ENCODE assay signal across 20 cellular contexts in genomic region chr17:45848868-45849535, GRCh38. TPM values are rescaled to one million over a fixed set of nuclear protein-coding genes. Genes with fewer than 3 reads are reported as not detected.
DNase-seq lines count a peak whose midpoint lies in the region; ATAC-seq and TF ChIP-seq lines count a peak whose summit lies in the region.
"Had no signal": no experiment of that assay in that cellular context is flagged by ENCODE, and none has a peak within 500 bp of the region (broad histone marks: within the 10 kb centered on the region; RNA-seq: fewer than 3 reads in every experiment).

No MANE protein-coding gene starts in this region.

- no peak overlapping the region for H3K4ac ChIP-seq in neuronal stem cell (ENCODE audit: low read length)

- no peak overlapping the region for H2BK15ac ChIP-seq in neuronal stem cell (ENCODE audit: low read length)

- H3K4me2 ChIP-seq in neuronal stem cell (ENCODE audit: insufficient read depth, low read length, poor library complexity, severe bottlenecking), result no peak overlapping the region

- H3K9ac ChIP-seq in neuronal stem cell (ENCODE audit: low read depth, low read length, poor library complexity), result peak overlapping the region; percentile 7

- TF ChIP-seq POLR2A in adrenal gland (IDR thresholded peaks at IDR 0.05) (no peak), breast epithelium (IDR thresholded peaks at IDR 0.05) (no peak)

- no peak overlapping the region for H3K27ac Mint-ChIP-seq in activated CD8-positive, alpha-beta T cell treated with anti-CD3 and anti-CD28 coated beads for 36 hours
- H3K27ac Mint-ChIP-seq: activated T-helper 17 cell treated with anti-CD3 and anti-CD28 coated beads, Interleukin-2, amount 50 U/mL, for 72 hours; naive thymus-derived CD4-positive, alpha-beta T cell; T-helper 1 cell treated with Interleukin-12 subunit alpha and Interleukin-12 subunit beta and Interleukin-4 antibody, amounts not matched to agents 30 μg/mL and 1 μg/mL, for 36 hours had no signal

- H3K4me3 Mint-ChIP-seq in activated CD8-positive, alpha-beta T cell treated with anti-CD3 and anti-CD28 coated beads for 36 hours, result no peak overlapping the region
- H3K4me3 Mint-ChIP-seq: activated T-helper 17 cell treated with anti-CD3 and anti-CD28 coated beads, Interleukin-2, amount 50 U/mL, for 72 hours; CD4-positive, CD25-positive, alpha-beta regulatory T cell; naive thymus-derived CD4-positive, alpha-beta T cell; T-helper 1 cell treated with Interleukin-12 subunit alpha and Interleukin-12 subunit beta and Interleukin-4 antibody, amounts not matched to agents 30 μg/mL and 1 μg/mL, for 36 hours had no signal

- H3K79me1 ChIP-seq in neuronal stem cell (ENCODE audit: low read depth, low read length), result no peaks in the 10 kb centered on the region

- H4K8ac ChIP-seq in neuronal stem cell (ENCODE audit: low read depth, low read length), result no peak overlapping the region

- peaks cover 5% of the 10 kb centered on the region for H3K4me1 Mint-ChIP-seq in activated CD8-positive, alpha-beta T cell treated with anti-CD3 and anti-CD28 coated beads for 36 hours (ENCODE audit: low read depth)

- H3K27ac ChIP-seq in neuronal stem cell (replicated peaks; ENCODE audit: low read length) (no peak overlapping the region), adrenal gland (no peak overlapping the region), breast epithelium (no peak overlapping the region)
- H3K27ac ChIP-seq: RWPE1, stomach had no signal

- CTCF ChIA-PET in activated CD8-positive, alpha-beta T cell treated with anti-CD3 and anti-CD28 coated beads for 36 hours (lab: Charles Lee), result interaction anchor here (1.3 to 1.5 kb wide), 2 partner anchors 17 to 76 kb away, joined by 3 read pairs; no protein-coding TSS in a partner anchor

- H3K4me3 ChIP-seq in neuronal stem cell (ENCODE audit: low read length in 2 of 2), result no peak overlapping the region
- no peak overlapping the region for H3K4me3 ChIP-seq in adrenal gland
- H3K4me3 ChIP-seq in breast epithelium, result no peak overlapping the region
- H3K4me3 ChIP-seq: lung, stomach had no signal

- H3K4me1 ChIP-seq in neuronal stem cell (ENCODE audit: control insufficient read depth in 2 of 2, insufficient read depth in 1 of 2, low read depth in 1 of 2, low read length in 2 of 2), result no peaks in the 10 kb centered on the region
- H3K4me1 ChIP-seq in adrenal gland (replicated peaks in 1 of 2), result no peaks in the 10 kb centered on the region
- H3K4me1 ChIP-seq in breast epithelium, result no peaks in the 10 kb centered on the region

- H2BK5ac ChIP-seq in neuronal stem cell (ENCODE audit: low read length), result no peak overlapping the region

- peaks cover 11% of the 10 kb centered on the region for H3K27me3 Mint-ChIP-seq in activated CD8-positive, alpha-beta T cell treated with anti-CD3 and anti-CD28 coated beads for 36 hours
- H3K27me3 Mint-ChIP-seq: activated T-helper 17 cell treated with anti-CD3 and anti-CD28 coated beads, Interleukin-2, amount 50 U/mL, for 72 hours had no signal

- no peak overlapping the region for H2BK120ac ChIP-seq in neuronal stem cell (ENCODE audit: low read depth, low read length)

- WGBS in neuronal stem cell (ENCODE audit: extremely low coverage in 2 of 2, insufficient read length in 2 of 2, insufficient replicate concordance in 1 of 2), 2 donors, result no CpG with 5 or more reads among the region's 15 CpGs
- WGBS in adrenal gland, 4 donors, result 77 to 96% (median 79%) methylated on average over 4 to 15 of the region's 15 CpGs

- intact Hi-C loops in adrenal gland (cut with DNase I) (no loop called here), breast epithelium (cut with DNase I; ENCODE audit: low total_unique reads) (no loop called here)
- intact Hi-C loops in activated CD8-positive, alpha-beta T cell treated with anti-CD3 and anti-CD28 coated beads for 36 hours (cut with micrococcal nuclease), result no loop called here

- no peak for TF ChIP-seq CTCF in adrenal gland (IDR thresholded peaks at IDR 0.05)
- no peak for TF ChIP-seq CTCF in breast epithelium (IDR thresholded peaks at IDR 0.05)
- TF ChIP-seq CTCF in activated CD8-positive, alpha-beta T cell treated with anti-CD3 and anti-CD28 coated beads for 36 hours (IDR thresholded peaks at IDR 0.05), result no peak

- H2AFZ ChIP-seq in neuronal stem cell (ENCODE audit: low read length), result no peak overlapping the region

- H3K23ac ChIP-seq in neuronal stem cell (ENCODE audit: low read depth, low read length, poor library complexity), result no peak overlapping the region

- H4K91ac ChIP-seq in neuronal stem cell (ENCODE audit: low read depth, low read length, poor library complexity), result no peak overlapping the region

- H3K9me3 ChIP-seq in neuronal stem cell (replicated peaks in 1 of 2; ENCODE audit: control insufficient read depth in 2 of 2, insufficient read depth in 1 of 2, low read depth in 1 of 2, low read length in 2 of 2), result no peaks in the 10 kb centered on the region
- H3K9me3 ChIP-seq in adrenal gland (replicated peaks in 1 of 3), result no peaks in the 10 kb centered on the region
- H3K9me3 ChIP-seq in breast epithelium, result no peaks in the 10 kb centered on the region
- H3K9me3 ChIP-seq: stomach had no signal

- no peak overlapping the region for H2BK12ac ChIP-seq in neuronal stem cell (ENCODE audit: low read length)

- peak overlapping the region; percentile 18 for H2AK5ac ChIP-seq in neuronal stem cell (ENCODE audit: low read depth, low read length)

- H3K27me3 ChIP-seq in neuronal stem cell (ENCODE audit: control insufficient read depth in 3 of 3, insufficient read depth in 3 of 3, low read depth in 1 of 3, low read length in 3 of 3), result peaks cover 0 to 5% (median 0%) of the 10 kb centered on the region in 3 experiments
- no peaks in the 10 kb centered on the region for H3K27me3 ChIP-seq in adrenal gland
- no peaks in the 10 kb centered on the region for H3K27me3 ChIP-seq in breast epithelium

- DNase-seq in Ammon's horn (ENCODE audit: low spot score), result peak; percentile 89
- peak; percentile 34 to 70 for DNase-seq in SHP77 (lab: John Stamatoyannopoulos, UW)
- DNase-seq in globus pallidus (ENCODE audit: low spot score), result peak; percentile 90
- DNase-seq in neuronal stem cell (ENCODE audit: low spot score), result no peak
- DNase-seq in adrenal gland, result no peak
- no peak for DNase-seq in breast epithelium (ENCODE audit: low spot score in 2 of 2)
- DNase-seq in activated CD8-positive, alpha-beta T cell treated with anti-CD3 and anti-CD28 coated beads for 36 hours, result no peak
- DNase-seq: CD4-positive, CD25-positive, alpha-beta regulatory T cell; naive thymus-derived CD4-positive, alpha-beta T cell; NCI-H187 treated with DMSO at 0.1 percent for 48 hours; retina; stomach had no signal

- H3K9me3 Mint-ChIP-seq in activated CD8-positive, alpha-beta T cell treated with anti-CD3 and anti-CD28 coated beads for 36 hours, result no peaks in the 10 kb centered on the region
- H3K9me3 Mint-ChIP-seq: activated T-helper 17 cell treated with anti-CD3 and anti-CD28 coated beads, Interleukin-2, amount 50 U/mL, for 72 hours; T-helper 1 cell treated with Interleukin-12 subunit alpha and Interleukin-12 subunit beta and Interleukin-4 antibody, amounts not matched to agents 30 μg/mL and 1 μg/mL, for 36 hours had no signal

- H3K18ac ChIP-seq in neuronal stem cell (ENCODE audit: low read length), result no peak overlapping the region

- no peak for ATAC-seq in GM19467 (IDR thresholded peaks at IDR 0.05; ENCODE audit: unreplicated experiment)
- no peak for ATAC-seq in activated CD8-positive, alpha-beta T cell treated with anti-CD3 and anti-CD28 coated beads for 36 hours
- ATAC-seq: activated T-helper 17 cell treated with anti-CD3 and anti-CD28 coated beads, Interleukin-2, amount 50 U/mL, for 72 hours; naive thymus-derived CD4-positive, alpha-beta T cell had no signal

- H3K14ac ChIP-seq in neuronal stem cell (ENCODE audit: low read length), result no peak overlapping the region

- POLR2A ChIA-PET in activated CD8-positive, alpha-beta T cell treated with anti-CD3 and anti-CD28 coated beads for 36 hours (lab: Charles Lee), result no interaction called here

- H3K36me3 Mint-ChIP-seq in activated CD8-positive, alpha-beta T cell treated with anti-CD3 and anti-CD28 coated beads for 36 hours (ENCODE audit: low read depth), result no peaks in the 10 kb centered on the region
- H3K36me3 Mint-ChIP-seq: CD4-positive, CD25-positive, alpha-beta regulatory T cell; naive thymus-derived CD4-positive, alpha-beta T cell had no signal

- no peaks in the 10 kb centered on the region for H3K36me3 ChIP-seq in neuronal stem cell (replicated peaks in 1 of 2; ENCODE audit: control insufficient read depth in 2 of 2, insufficient read depth in 2 of 2, low read length in 2 of 2)
- H3K36me3 ChIP-seq in adrenal gland (replicated peaks in 1 of 2), result no peaks in the 10 kb centered on the region
- no peaks in the 10 kb centered on the region for H3K36me3 ChIP-seq in breast epithelium
- H3K36me3 ChIP-seq: stomach had no signal

RNA-seq across cellular contexts. Expression of gene SPPL2C, which starts 4.3 kb away (rescaled TPM):
- not detected for polyA plus RNA-seq in neuronal stem cell (2013, experiment 1 of 2)
- polyA plus RNA-seq in neuronal stem cell (2013, experiment 2 of 2), result not detected
- total RNA-seq in adrenal gland, result not detected
- polyA plus RNA-seq in adrenal gland, result not detected
- total RNA-seq in breast epithelium, result not detected
- total RNA-seq in activated CD8-positive, alpha-beta T cell treated with anti-CD3 and anti-CD28 coated beads for 36 hours, result not detected
- total RNA-seq: activated T-helper 17 cell treated with anti-CD3 and anti-CD28 coated beads, Interleukin-2, amount 50 U/mL, for 72 hours; CD4-positive, CD25-positive, alpha-beta regulatory T cell; chondrocyte; fibroblast of villous mesenchyme; lung; naive thymus-derived CD4-positive, alpha-beta T cell; stomach; urinary bladder had no signal
- polyA plus RNA-seq: CD4-positive, CD25-positive, alpha-beta regulatory T cell; lung; naive thymus-derived CD4-positive, alpha-beta T cell; stomach; urinary bladder had no signal

RNA-seq across cellular contexts. Expression of gene MAPT, which starts 45.4 kb away (rescaled TPM):
- polyA plus RNA-seq in neuronal stem cell (2013, experiment 1 of 2), result 2.6 TPM
- polyA plus RNA-seq in neuronal stem cell (2013, experiment 2 of 2), result 2.8 TPM
- total RNA-seq in adrenal gland, result 10 to 100 TPM in 1 of 8 donors, 1 to 10 TPM in 5, under 1 TPM in 2; 0.72 to 17.6 (median 2.5) TPM
- polyA plus RNA-seq in adrenal gland, result 1 to 10 TPM; 2.2 to 6.0 (median 5.9) TPM
- total RNA-seq in breast epithelium, result 10 to 100 TPM in 2 of 3 donors, 1 to 10 TPM in 1; 9.9 to 15.1 (median 12.4) TPM
- 1 to 10 TPM; 1.3 to 1.4 TPM for total RNA-seq in activated CD8-positive, alpha-beta T cell treated with anti-CD3 and anti-CD28 coated beads for 36 hours
- total RNA-seq: fibroblast of villous mesenchyme had no signal

Comparison
In these comparisons a context has a peak if more than half of its experiments do, and no peak if none do; other contexts are left out.
1. DNase-seq: peak in Ammon's horn (single experiment), SHP77 (2 of 2) and globus pallidus (single experiment); none in neuronal stem cell (single experiment), adrenal gland (0 of 7), breast epithelium (0 of 2) and activated CD8-positive, alpha-beta T cell treated with anti-CD3 and anti-CD28 coated beads for 36 hours (single experiment).